8 cellular contexts compared by ENCODE assay signal in genomic region chr9:13088734-13089427, GRCh38.
DNase-seq lines count a peak whose midpoint lies in the region; ATAC-seq and TF ChIP-seq lines count a peak whose summit lies in the region.

No MANE protein-coding gene starts in this region.

- in situ Hi-C loops in astrocyte of the cerebellum (cut with HindIII; ENCODE audit: low sequenced_read_pairs) = loop anchor here (5.0 kb wide), 1 partner anchor 57 kb away; no protein-coding TSS in a partner anchor

- DNase-seq in NCI-H2227 (lab: John Stamatoyannopoulos, UW; ENCODE audit: unreplicated experiment) (peak; percentile 74), astrocyte of the cerebellum (ENCODE audit: low read depth) (peak; percentile 42), iPS DF 4.7 (ENCODE audit: extremely low read depth, low spot score) (peak; percentile 76), thoracic aorta (ENCODE audit: low spot score) (no peak)

- no peak overlapping the region for H3K27ac ChIP-seq in thoracic aorta

- TF ChIP-seq CTCF in GM12873 (IDR thresholded peaks at IDR 0.05; ENCODE audit: insufficient read depth, low read depth, low read length, missing control alignments) = peak; percentile 75
- TF ChIP-seq CTCF in astrocyte of the cerebellum (IDR thresholded peaks at IDR 0.05; ENCODE audit: low read depth, low read length, missing control alignments) = peak; percentile 53
- TF ChIP-seq CTCF in thoracic aorta (IDR thresholded peaks at IDR 0.05) = peak; percentile 72

- H3K4me1 ChIP-seq in thoracic aorta (ENCODE audit: control insufficient read depth in 1 of 2, low read depth in 2 of 2) = peaks cover 6 to 30% of the 10 kb centered on the region in 2 donors

- ATAC-seq in HG02973 (IDR thresholded peaks at IDR 0.05; ENCODE audit: unreplicated experiment) = peak; percentile 58
- no peak for ATAC-seq in thoracic aorta (ENCODE audit: insufficient number of reproducible peaks, low FRiP score, low read depth)
- no peak for ATAC-seq in HG03520 (IDR thresholded peaks at IDR 0.05; ENCODE audit: unreplicated experiment)
- no peak for ATAC-seq in GM21576 (IDR thresholded peaks at IDR 0.05; ENCODE audit: unreplicated experiment)

- H3K9me3 ChIP-seq in thoracic aorta = no peaks in the 10 kb centered on the region

- H3K27me3 ChIP-seq in thoracic aorta (replicated peaks; ENCODE audit: insufficient read depth) = no peaks in the 10 kb centered on the region

- no peaks in the 10 kb centered on the region for H3K36me3 ChIP-seq in thoracic aorta

- H3K4me3 ChIP-seq in astrocyte of the cerebellum (ENCODE audit: low read depth, low read length) (no peak overlapping the region), thoracic aorta (peak overlapping the region; percentile 55)
